In genomic region chr1:237677979-237678378, GRCh38 we compare ENCODE assay signal across 10 cellular contexts.
DNase-seq lines count a peak whose midpoint lies in the region; ATAC-seq and TF ChIP-seq lines count a peak whose summit lies in the region.
"Had no signal": no experiment of that assay in that cellular context is flagged by ENCODE, and none has a peak within 500 bp of the region (broad histone marks: within the 10 kb centered on the region; RNA-seq: fewer than 3 reads in every experiment).

No MANE protein-coding gene starts in this region.

- 38% methylated on average over 3 of the region's 3 CpGs for WGBS in liver
- 6 to 14% methylated on average over 3 of the region's 3 CpGs for WGBS in gastroesophageal sphincter (ENCODE audit: low coverage in 1 of 2), 2 donors

- no peak overlapping the region for H3K9ac ChIP-seq in liver (ENCODE audit: low read depth in 1 of 2, low read length in 2 of 2)

- DNase-seq in BE2C (no peak), HT1080 (ENCODE audit: low read depth) (peak; percentile 58), amniotic stem cell (lab: John Stamatoyannopoulos, UW) (peak; percentile 18)
- no peak for DNase-seq in activated naive CD4-positive, alpha-beta T cell (lab: John Stamatoyannopoulos, UW)
- no peak for DNase-seq in activated effector memory CD4-positive, alpha-beta T cell treated with anti-CD3 and anti-CD28 coated beads, Interleukin-2, amount 50 U/mL, for 16 hours
- DNase-seq: ovary; stimulated activated naive CD4-positive, alpha-beta T cell treated with Interleukin-2 at 50 U/mL for 16 hours had no signal

- no peaks in the 10 kb centered on the region for H3K27me3 ChIP-seq in BE2C
- no peaks in the 10 kb centered on the region for H3K27me3 ChIP-seq in liver (ENCODE audit: control insufficient read depth in 4 of 4, insufficient read depth in 4 of 4, low read length in 3 of 4)
- no peaks in the 10 kb centered on the region for H3K27me3 ChIP-seq in gastroesophageal sphincter
- H3K27me3 ChIP-seq: ovary had no signal

- TF ChIP-seq EP300 in gastroesophageal sphincter (IDR thresholded peaks at IDR 0.05) = no peak

- ATAC-seq in HG02938 (IDR thresholded peaks at IDR 0.05; ENCODE audit: unreplicated experiment) (no peak), gastroesophageal sphincter (no peak)

- no peaks in the 10 kb centered on the region for H3K36me3 ChIP-seq in BE2C
- no peaks in the 10 kb centered on the region for H3K36me3 ChIP-seq in liver (ENCODE audit: control insufficient read depth in 4 of 4, insufficient read depth in 3 of 4, low read depth in 1 of 4, low read length in 3 of 4)
- H3K36me3 ChIP-seq in gastroesophageal sphincter = peaks cover 0 to 33% of the 10 kb centered on the region in 2 donors
- H3K36me3 ChIP-seq: ovary had no signal

- no peak overlapping the region for H3K27ac ChIP-seq in liver (ENCODE audit: low read depth in 1 of 2, low read length in 2 of 2)
- no peak overlapping the region for H3K27ac ChIP-seq in gastroesophageal sphincter
- H3K27ac ChIP-seq: ovary had no signal

- TF ChIP-seq CTCF in BE2C (IDR thresholded peaks at IDR 0.05; ENCODE audit: low read depth, low read length) (peak; percentile 63), liver (IDR thresholded peaks at IDR 0.05; ENCODE audit: low read depth, low read length, missing input control) (peak; percentile 67), gastroesophageal sphincter (IDR thresholded peaks at IDR 0.05) (peak in 1 of 4 experiments; percentile 45)

- H3K4me1 ChIP-seq in BE2C = no peaks in the 10 kb centered on the region
- peaks cover 0 to 3% (median 0%) of the 10 kb centered on the region in 4 donors for H3K4me1 ChIP-seq in liver (ENCODE audit: control insufficient read depth in 4 of 4, insufficient read depth in 4 of 4, low read length in 3 of 4)
- H3K4me1 ChIP-seq in gastroesophageal sphincter = peaks cover 0 to 7% (median 0%) of the 10 kb centered on the region in 3 donors

- H3K4me3 ChIP-seq in BE2C (ENCODE audit: low read depth, low read length) (no peak overlapping the region), liver (ENCODE audit: low read depth in 1 of 3, low read length in 3 of 3) (no peak overlapping the region), gastroesophageal sphincter (no peak overlapping the region)
- H3K4me3 ChIP-seq: ovary had no signal

- peak; percentile 94 to 95 for TF ChIP-seq RAD21 in liver (IDR thresholded peaks at IDR 0.05)

- H3K9me3 ChIP-seq in BE2C (no peaks in the 10 kb centered on the region), liver (ENCODE audit: control insufficient read depth in 4 of 4, low read length in 3 of 4) (no peaks in the 10 kb centered on the region), gastroesophageal sphincter (no peaks in the 10 kb centered on the region)
- H3K9me3 ChIP-seq: ovary had no signal

- no peak for TF ChIP-seq POLR2A in gastroesophageal sphincter (IDR thresholded peaks at IDR 0.05)

TF ChIP-seq in liver, 16 proteins besides CTCF, POLR2A, EP300 and RAD21:
- peak in 1 of 2 donors; percentile 48 for TF ChIP-seq JUND (IDR thresholded peaks at IDR 0.05)
- no peak for TF ChIP-seq ATF3 (IDR thresholded peaks at IDR 0.05)

Comparison
In these comparisons a context has a peak if more than half of its experiments do, and no peak if none do; other contexts are left out.
1. DNase-seq: peak in HT1080 (single experiment) and amniotic stem cell (single experiment); none in BE2C (single experiment), activated naive CD4-positive, alpha-beta T cell (0 of 4) and activated effector memory CD4-positive, alpha-beta T cell treated with anti-CD3 and anti-CD28 coated beads, Interleukin-2, amount 50 U/mL, for 16 hours (single experiment).